ENCODE assay signal across 13 cellular contexts in genomic region chr1:57017717-57018116, GRCh38. TPM values are rescaled to one million over a fixed set of nuclear protein-coding genes. Genes with fewer than 3 reads are reported as not detected.
DNase-seq lines count a peak whose midpoint lies in the region; ATAC-seq, FAIRE-seq and TF ChIP-seq lines count a peak whose summit lies in the region.
"Had no signal": no experiment of that assay in that cellular context is flagged by ENCODE, and none has a peak within 500 bp of the region (broad histone marks: within the 10 kb centered on the region; RNA-seq: fewer than 3 reads in every experiment).

No MANE protein-coding gene starts in this region.

- H3K4me1 ChIP-seq in HepG2 (ENCODE audit: insufficient read depth, low read length) = peaks cover 14% of the 10 kb centered on the region

- H3K9ac ChIP-seq in HepG2 (ENCODE audit: insufficient read depth, low read depth, low read length) = no peak overlapping the region

- H2AFZ ChIP-seq in HepG2 (ENCODE audit: low read length) = no peak overlapping the region

- TF ChIP-seq RAD21 in HepG2 (CRISPR knock-in tag; IDR thresholded peaks at IDR 0.05) = no peak

- TF ChIP-seq EP300 in HepG2 (IDR thresholded peaks at IDR 0.05; ENCODE audit: low read depth in 2 of 2, low read length in 2 of 2) (no peak), HepG2 (CRISPR knock-in tag; IDR thresholded peaks at IDR 0.05; ENCODE audit: borderline replicate concordance) (no peak)

- no TSS peak for BruUV-seq in HepG2 (replicated peaks; lab: Mats Ljungman, UMichigan)

- H3K4me3 ChIP-seq in astrocyte of the spinal cord (ENCODE audit: low read depth, low read length) (no peak overlapping the region), HepG2 (replicated peaks in 1 of 3; ENCODE audit: insufficient read depth in 1 of 3, low read depth in 2 of 3, low read length in 3 of 3) (no peak overlapping the region)
- H3K4me3 ChIP-seq: ovary had no signal

- CTCF ChIA-PET in HepG2 (lab: Yijun Ruan, JAX; ENCODE audit: low intra/inter-chr PET ratio, low total read pairs) = interaction anchor here (1.7 kb wide), 1 partner anchor 186 kb away, joined by 7 read pairs; no protein-coding TSS in a partner anchor

- H3K27me3 ChIP-seq in HepG2 (ENCODE audit: control insufficient read depth in 1 of 2, insufficient read depth in 2 of 2, low read length in 2 of 2) = no peaks in the 10 kb centered on the region
- H3K27me3 ChIP-seq: ovary had no signal

- TF ChIP-seq POLR2A in HepG2 (IDR thresholded peaks at IDR 0.05; ENCODE audit: insufficient read depth in 1 of 2, low read depth in 2 of 2, low read length in 2 of 2) = no peak

- in situ Hi-C loops in astrocyte of the spinal cord (cut with HindIII; ENCODE audit: low sequenced_read_pairs) = no loop called here
- in situ Hi-C loops in HepG2 (cut with HindIII; ENCODE audit: extremely low pct_ligation_motif_present, low pct_unique_long_range_greater_than_20kb) = no loop called here

- POLR2A ChIA-PET in HepG2 (lab: Yijun Ruan, JAX) = no interaction called here

- H4K20me1 ChIP-seq in HepG2 (ENCODE audit: insufficient read depth, low read length) = no peaks in the 10 kb centered on the region

- H3K36me3 ChIP-seq in HepG2 (replicated peaks in 1 of 2; ENCODE audit: control insufficient read depth in 1 of 2, insufficient read depth in 2 of 2, low read length in 2 of 2) = no peaks in the 10 kb centered on the region
- H3K36me3 ChIP-seq: ovary had no signal

- intact Hi-C loops in HepG2 (cut with micrococcal nuclease; ENCODE audit: unreplicated experiment) = loop anchor here (1.0 kb wide), 1 partner anchor 185 kb away; no protein-coding TSS in a partner anchor

- TF ChIP-seq CTCF in astrocyte of the spinal cord (IDR thresholded peaks at IDR 0.05; ENCODE audit: low read depth, low read length) = peak; percentile 18
- peak; percentile 38 for TF ChIP-seq CTCF in HepG2 (CRISPR knock-in tag; IDR thresholded peaks at IDR 0.05)

- 82% methylated on average over 7 of the region's 7 CpGs for WGBS in HepG2 (ENCODE audit: low lambda C conversion rate)

- FAIRE-seq in HepG2 (lab: Jason Lieb, UNC) = peak; percentile 4

- no peaks in the 10 kb centered on the region for H3K79me2 ChIP-seq in HepG2 (ENCODE audit: insufficient read depth, low read length)

- DNase-seq in Daoy (ENCODE audit: low read depth) (peak; percentile 8), HuH-7.5 (ENCODE audit: low spot score) (peak; percentile 30), astrocyte of the spinal cord (ENCODE audit: low read depth, low spot score) (no peak), HepG2 (ENCODE audit: low spot score) (peak; percentile 21), ureter (ENCODE audit: low spot score) (no peak), mucosa of gallbladder (ENCODE audit: low spot score) (no peak)
- DNase-seq: ovary, T1000 had no signal

- no peaks in the 10 kb centered on the region for H3K9me3 ChIP-seq in HepG2 (ENCODE audit: low read length)
- H3K9me3 ChIP-seq: ovary had no signal

- no peak overlapping the region for H3K27ac ChIP-seq in HepG2 (ENCODE audit: extremely low read length, insufficient read depth, low read length)
- H3K27ac ChIP-seq: ovary had no signal

- ATAC-seq in HepG2 (no peak), HG02981 (IDR thresholded peaks at IDR 0.05; ENCODE audit: unreplicated experiment) (no peak), HG03097 (IDR thresholded peaks at IDR 0.05; ENCODE audit: low FRiP score, unreplicated experiment) (no peak)
- ATAC-seq: activated T-helper 17 cell treated with anti-CD3 and anti-CD28 coated beads, Interleukin-2, amount 50 U/mL, for 72 hours had no signal

- no peak overlapping the region for H3K4me2 ChIP-seq in HepG2 (ENCODE audit: low read depth, low read length)

TF ChIP-seq in HepG2, 621 proteins besides CTCF, POLR2A, EP300 and RAD21:
- 0 out of 2 replicates have a peak, but pooled peaks have one; percentile 4 for TF ChIP-seq SMC3 (IDR thresholded peaks at IDR 0.05; ENCODE audit: low read length)
- no peak for TF ChIP-seq CEBPB (IDR thresholded peaks at IDR 0.05; ENCODE audit: borderline replicate concordance, low read depth, low read length)
- peak; percentile 50; the same call in 1 of the 2 replicates for TF ChIP-seq STAG1 (CRISPR knock-in tag; IDR thresholded peaks at IDR 0.05)
TF ChIP-seq in HepG2: peak in this region for 2.

RNA-seq across cellular contexts. Expression of gene C8B, which starts 51.9 kb away (rescaled TPM):
- total RNA-seq in Daoy (2014; rRNA removed; shearing (Covaris generic)) = not detected in 2 replicates
- 3.3 and 8.4 TPM in 2 replicates for total RNA-seq in HepG2 (2016; rRNA removed; fragmentation: Illumina TruSeq; extraction: Trizol)
- 0.53 and 0.61 TPM in 2 replicates for total RNA-seq in HepG2 (2016; cell fraction: cytosol; rRNA removed; fragmentation: Illumina TruSeq; extraction: Trizol; ENCODE audit: low read depth)
- 5.1 and 7.4 TPM in 2 replicates for total RNA-seq in HepG2 (2016; cell fraction: insoluble cytoplasmic fraction; rRNA removed; fragmentation: Illumina TruSeq; extraction: Trizol)
- total RNA-seq in HepG2 (2016; cell fraction: membrane; rRNA removed; fragmentation: Illumina TruSeq; extraction: Trizol) = 1.4 and 1.8 TPM in 2 replicates
- total RNA-seq in HepG2 (2016; cell fraction: nucleus; rRNA removed; fragmentation: Illumina TruSeq; extraction: Trizol) = 6.6 and 7.4 TPM in 2 replicates
- 11.3 and 21.1 TPM in 2 replicates for polyA plus RNA-seq in HepG2 (2011; rRNA removed)
- polyA plus RNA-seq in HepG2 (2011; cell fraction: cytosol; rRNA removed) = 9.0 and 19.4 TPM in 2 replicates
- 9.1 and 11.3 TPM in 2 replicates for polyA plus RNA-seq in HepG2 (2011; cell fraction: nucleus; rRNA removed)
- polyA plus RNA-seq in HepG2 (2012) = 10.5 and 17.8 TPM in 2 replicates
- 0.57 and 0.66 TPM in 2 replicates for polyA plus RNA-seq in HepG2 (2016; cell fraction: cytosol; fragmentation: Illumina TruSeq; extraction: Trizol; ENCODE audit: low read depth)
- polyA plus RNA-seq in HepG2 (2016; cell fraction: insoluble cytoplasmic fraction; fragmentation: Illumina TruSeq; extraction: Trizol; ENCODE audit: low read depth) = 3.7 and 3.8 TPM in 2 replicates
- polyA plus RNA-seq in HepG2 (2016; cell fraction: membrane; fragmentation: Illumina TruSeq; extraction: Trizol; ENCODE audit: low read depth) = 1.2 and 1.4 TPM in 2 replicates
- polyA plus RNA-seq in HepG2 (2016; cell fraction: nucleus; fragmentation: Illumina TruSeq; extraction: Trizol; ENCODE audit: insufficient read depth, low read depth) = 5.9 and 7.7 TPM in 2 replicates
- polyA minus RNA-seq in HepG2 (2011; rRNA and poly(A)+ RNA removed; ENCODE audit: low replicate concordance) = 9.1 TPM in 1 of 2 replicates, not detected in the other
- 4.2 and 7.6 TPM in 2 replicates for polyA minus RNA-seq in HepG2 (2011; cell fraction: cytosol; rRNA and poly(A)+ RNA removed)
- 4.8 and 11.1 TPM in 2 replicates for polyA minus RNA-seq in HepG2 (2011; cell fraction: nucleus; rRNA and poly(A)+ RNA removed)
- not detected for total RNA-seq in ureter
- total RNA-seq in mucosa of gallbladder = 1.9 TPM
- total RNA-seq: activated T-helper 17 cell treated with anti-CD3 and anti-CD28 coated beads, Interleukin-2, amount 50 U/mL, for 72 hours; G401; LHCN-M2 had no signal
- polyA plus RNA-seq: ovary had no signal

Comparison
In these comparisons a context has a peak if more than half of its experiments do, and no peak if none do; other contexts are left out.
1. DNase-seq: peak in Daoy (single experiment), HuH-7.5 (single experiment) and HepG2 (single experiment); none in astrocyte of the spinal cord (single experiment), ureter (single experiment) and mucosa of gallbladder (single experiment).